In genomic region chr4:181528570-181529184, GRCh38 we compare ENCODE assay signal across 8 cellular contexts.
DNase-seq lines count a peak whose midpoint lies in the region; ATAC-seq, FAIRE-seq and TF ChIP-seq lines count a peak whose summit lies in the region.

No MANE protein-coding gene starts in this region.

- peak; percentile 74 for ATAC-seq in GM19463 (IDR thresholded peaks at IDR 0.05; ENCODE audit: unreplicated experiment)
- peak; percentile 89 for ATAC-seq in Panc1

- no peaks in the 10 kb centered on the region for H3K36me3 ChIP-seq in Panc1 (ENCODE audit: control insufficient read depth, insufficient read depth, low read length)

- H3K9me3 Mint-ChIP-seq in immature natural killer cell, result peaks cover 0 to 17% (median 4%) of the 10 kb centered on the region in 6 donors

- no peaks in the 10 kb centered on the region for H3K9me3 ChIP-seq in Panc1 (ENCODE audit: control insufficient read depth, insufficient read depth, low read depth, low read length)

- no peak overlapping the region for H3K4me3 Mint-ChIP-seq in immature natural killer cell

- POLR2A ChIA-PET in Panc1 (lab: Charles Lee), result no interaction called here

- H3K36me3 Mint-ChIP-seq in immature natural killer cell, result no peaks in the 10 kb centered on the region

- no peaks in the 10 kb centered on the region for H3K27me3 ChIP-seq in Panc1 (ENCODE audit: control insufficient read depth, insufficient read depth, low read length)

- FAIRE-seq in HTR-8/SVneo (lab: Jason Lieb, UNC), result peak; percentile 72

- H3K27ac Mint-ChIP-seq in immature natural killer cell, result no peak overlapping the region

- TF ChIP-seq CTCF in Panc1 (IDR thresholded peaks at IDR 0.05), result peak; percentile 86

- intact Hi-C loops in Panc1 (cut with micrococcal nuclease; ENCODE audit: unreplicated experiment), result loop anchor here (1.0 to 10.0 kb wide), 4 partner anchors 228 to 861 kb away; no protein-coding TSS in a partner anchor

- no peaks in the 10 kb centered on the region for H3K4me1 ChIP-seq in Panc1 (ENCODE audit: control insufficient read depth, insufficient read depth, low read length)

- BruUV-seq in Panc1 (replicated peaks; lab: Mats Ljungman, UMichigan), result no TSS peak

- CTCF ChIA-PET in Panc1 (lab: Charles Lee), result interaction anchor here (0.5 to 0.6 kb wide), 2 partner anchors 379 to 386 kb away, joined by 4 to 13 read pairs; no protein-coding TSS in a partner anchor

- no peaks in the 10 kb centered on the region for H3K4me1 Mint-ChIP-seq in immature natural killer cell

- no peak overlapping the region for H3K4me3 ChIP-seq in Panc1 (ENCODE audit: low read depth in 2 of 2, low read length in 2 of 2)

- H3K27me3 Mint-ChIP-seq in immature natural killer cell (ENCODE audit: low read depth in 3 of 3), result peaks cover 0 to 3% (median 0%) of the 10 kb centered on the region in 3 donors

- H3K27ac ChIP-seq in Panc1 (ENCODE audit: low read length), result no peak overlapping the region

- in situ Hi-C loops in Panc1 (cut with HindIII; ENCODE audit: low pct_unique_long_range_greater_than_20kb, low sequenced_read_pairs), result no loop called here

- peak; percentile 38 to 67 for DNase-seq in NCI-H524 (lab: John Stamatoyannopoulos, UW)
- DNase-seq in NCI-H524 treated with DMSO at 0.1 percent for 48 hours (lab: John Stamatoyannopoulos, UW), result no peak
- peak; percentile 64 for DNase-seq in HTR-8/SVneo (ENCODE audit: insufficient read length, low spot score)
- peak; percentile 36 for DNase-seq in Panc1 (ENCODE audit: low read depth, low spot score)
- peak; percentile 19 for DNase-seq in dermis blood vessel endothelial cell
- peak; percentile 22 to 38 for DNase-seq in lung microvascular endothelial cell (ENCODE audit: low read depth in 2 of 2)
- DNase-seq in immature natural killer cell, result no peak

Comparison
In these comparisons a context has a peak if more than half of its experiments do, and no peak if none do; other contexts are left out.
1. DNase-seq: peak in NCI-H524 (2 of 2), HTR-8/SVneo (single experiment), Panc1 (single experiment), dermis blood vessel endothelial cell (single experiment) and lung microvascular endothelial cell (2 of 2); none in NCI-H524 treated with DMSO at 0.1 percent for 48 hours (single experiment) and immature natural killer cell (0 of 3).